14 cellular contexts compared by ENCODE assay signal in the genomic region with DNA sequence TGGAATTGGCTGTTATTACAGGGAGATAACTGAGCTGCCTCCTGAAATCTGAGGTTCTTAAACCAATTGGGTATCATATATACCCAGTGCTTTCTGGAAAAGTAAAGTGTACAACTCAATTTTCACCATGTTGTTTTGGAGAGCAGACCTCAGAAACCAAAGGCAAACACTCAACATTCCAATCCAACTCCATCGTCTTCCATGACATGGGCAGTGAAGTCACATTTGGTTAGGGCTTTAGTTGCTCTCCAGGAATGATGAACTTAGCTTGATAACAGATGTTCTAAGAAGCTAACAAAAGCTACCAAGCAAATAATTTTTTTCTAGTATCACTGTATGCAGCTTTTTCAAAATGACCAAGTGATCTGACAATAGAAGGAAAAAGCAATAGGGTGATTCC.
DNase-seq lines count a peak whose midpoint lies in the region.
"Had no signal": no experiment of that assay in that cellular context is flagged by ENCODE, and none has a peak within 500 bp of the region (broad histone marks: within the 10 kb centered on the region; RNA-seq: fewer than 3 reads in every experiment).

No MANE protein-coding gene starts in this region.

- in situ Hi-C loops in ACHN (cut with HindIII; ENCODE audit: low pct_ligation_motif_present, low pct_unique_long_range_greater_than_20kb, low sequenced_read_pairs) = no loop called here

- H3K4me1 Mint-ChIP-seq in activated T-helper 1 cell treated with anti-CD3 and anti-CD28 coated beads, Interleukin-12 subunit alpha, Interleukin-12 subunit beta, Interleukin-2, Interleukin-4 antibody, amounts not matched to agents 30 ng/mL and 10 ng/mL and 1 ng/mL, durations not matched to agents 14 hours and 24 hours and 36 hours (ENCODE audit: low read depth) = no peaks in the 10 kb centered on the region

- no peak overlapping the region for H3K27ac Mint-ChIP-seq in activated T-helper 1 cell treated with anti-CD3 and anti-CD28 coated beads, Interleukin-12 subunit alpha, Interleukin-12 subunit beta, Interleukin-2, Interleukin-4 antibody, amounts not matched to agents 30 ng/mL and 10 ng/mL and 1 ng/mL, durations not matched to agents 14 hours and 24 hours and 36 hours

- peak; percentile 31 for DNase-seq in ACHN
- peak; percentile 62 for DNase-seq in EL
- peak; percentile 46 for DNase-seq in astrocyte of the hippocampus (ENCODE audit: low read depth, low spot score)
- peak; percentile 51 for DNase-seq in iris pigment epithelial cell (ENCODE audit: low read depth)
- no peak for DNase-seq in activated naive CD4-positive, alpha-beta T cell (lab: John Stamatoyannopoulos, UW)
- DNase-seq in AG08396 (ENCODE audit: low spot score) = no peak
- no peak for DNase-seq in activated T-helper 1 cell treated with anti-CD3 and anti-CD28 coated beads, Interleukin-12 subunit alpha, Interleukin-12 subunit beta, Interleukin-2, Interleukin-4 antibody, amounts not matched to agents 30 ng/mL and 10 ng/mL and 1 ng/mL, durations not matched to agents 14 hours and 24 hours and 36 hours (ENCODE audit: low spot score)
- DNase-seq in NCI-H2107 treated with DMSO at 0.1 percent for 48 hours (lab: John Stamatoyannopoulos, UW; ENCODE audit: unreplicated experiment) = no peak
- DNase-seq: DMS53, NCI-H1105 treated with DMSO at 0.1 percent for 48 hours, NCI-H187, NCI-H446 treated with DMSO at 0.1 percent for 48 hours, NCI-H748 treated with DMSO at 0.1 percent for 48 hours, PC-3 had no signal

- intact Hi-C loops in activated T-helper 1 cell treated with anti-CD3 and anti-CD28 coated beads, Interleukin-12 subunit alpha, Interleukin-12 subunit beta, Interleukin-2, Interleukin-4 antibody, amounts not matched to agents 30 ng/mL and 10 ng/mL and 1 ng/mL, durations not matched to agents 14 hours and 24 hours and 36 hours (cut with micrococcal nuclease) = no loop called here

- H3K27me3 Mint-ChIP-seq in activated T-helper 1 cell treated with anti-CD3 and anti-CD28 coated beads, Interleukin-12 subunit alpha, Interleukin-12 subunit beta, Interleukin-2, Interleukin-4 antibody, amounts not matched to agents 30 ng/mL and 10 ng/mL and 1 ng/mL, durations not matched to agents 14 hours and 24 hours and 36 hours (ENCODE audit: insufficient read depth) = peaks cover 4% of the 10 kb centered on the region

- no peaks in the 10 kb centered on the region for H3K9me3 Mint-ChIP-seq in activated T-helper 1 cell treated with anti-CD3 and anti-CD28 coated beads, Interleukin-12 subunit alpha, Interleukin-12 subunit beta, Interleukin-2, Interleukin-4 antibody, amounts not matched to agents 30 ng/mL and 10 ng/mL and 1 ng/mL, durations not matched to agents 14 hours and 24 hours and 36 hours

- H3K4me3 Mint-ChIP-seq in activated T-helper 1 cell treated with anti-CD3 and anti-CD28 coated beads, Interleukin-12 subunit alpha, Interleukin-12 subunit beta, Interleukin-2, Interleukin-4 antibody, amounts not matched to agents 30 ng/mL and 10 ng/mL and 1 ng/mL, durations not matched to agents 14 hours and 24 hours and 36 hours = no peak overlapping the region

- no peaks in the 10 kb centered on the region for H3K36me3 Mint-ChIP-seq in activated T-helper 1 cell treated with anti-CD3 and anti-CD28 coated beads, Interleukin-12 subunit alpha, Interleukin-12 subunit beta, Interleukin-2, Interleukin-4 antibody, amounts not matched to agents 30 ng/mL and 10 ng/mL and 1 ng/mL, durations not matched to agents 14 hours and 24 hours and 36 hours (ENCODE audit: low read depth)

Comparison
In these comparisons a context has a peak if more than half of its experiments do, and no peak if none do; other contexts are left out.
1. DNase-seq: peak in ACHN (single experiment), EL (single experiment), astrocyte of the hippocampus (single experiment) and iris pigment epithelial cell (single experiment); none in activated naive CD4-positive, alpha-beta T cell (0 of 4), AG08396 (single experiment), activated T-helper 1 cell treated with anti-CD3 and anti-CD28 coated beads, Interleukin-12 subunit alpha, Interleukin-12 subunit beta, Interleukin-2, Interleukin-4 antibody, amounts not matched to agents 30 ng/mL and 10 ng/mL and 1 ng/mL, durations not matched to agents 14 hours and 24 hours and 36 hours (single experiment) and NCI-H2107 treated with DMSO at 0.1 percent for 48 hours (single experiment).